20 cellular contexts compared by ENCODE assay signal in genomic region chr12:128009108-128009507, GRCh38.
DNase-seq lines count a peak whose midpoint lies in the region; ATAC-seq and TF ChIP-seq lines count a peak whose summit lies in the region.
"Had no signal": no experiment of that assay in that cellular context is flagged by ENCODE, and none has a peak within 500 bp of the region (broad histone marks: within the 10 kb centered on the region; RNA-seq: fewer than 3 reads in every experiment).

No MANE protein-coding gene starts in this region.

- no peak for TF ChIP-seq POLR2A in esophagus muscularis mucosa (IDR thresholded peaks at IDR 0.05; ENCODE audit: low read depth)

- H3K27ac Mint-ChIP-seq in GM23338 (no peak overlapping the region), neural progenitor cell (no peak overlapping the region)
- no peak overlapping the region for H3K27ac Mint-ChIP-seq in stimulated activated naive B cell treated with anti-CD40 and anti-IgM and Interleukin-4, amounts not matched to agents 10 μg/mL and 1 μg/mL and 100 μg/mL, for 72 hours

- H3K9me2 ChIP-seq in GM23338 (ENCODE audit: insufficient read depth), result no peaks in the 10 kb centered on the region

- H3K4me2 ChIP-seq in GM23338 (no peak overlapping the region), neural progenitor cell (no peak overlapping the region)
- H3K4me2 ChIP-seq: PC-9 had no signal

- ATAC-seq in GM23338, result no peak
- ATAC-seq in HG03135 (IDR thresholded peaks at IDR 0.05; ENCODE audit: unreplicated experiment), result no peak
- no peak for ATAC-seq in stimulated activated naive B cell treated with anti-CD40 and anti-IgM and Interleukin-4, amounts not matched to agents 10 μg/mL and 1 μg/mL and 100 μg/mL, for 72 hours (replicated peaks)
- ATAC-seq: Right ventricle myocardium inferior had no signal

- H4K20me1 ChIP-seq in GM23338 (replicated peaks; ENCODE audit: insufficient read depth), result no peaks in the 10 kb centered on the region
- H4K20me1 ChIP-seq in neural progenitor cell (ENCODE audit: low read depth), result no peaks in the 10 kb centered on the region

- H2AFZ ChIP-seq in GM23338 (no peak overlapping the region), neural progenitor cell (replicated peaks) (no peak overlapping the region)
- H2AFZ ChIP-seq: PC-9 had no signal

- no peak overlapping the region for H3K4me3 ChIP-seq in GM23338
- no peak overlapping the region for H3K4me3 ChIP-seq in SJSA1
- H3K4me3 ChIP-seq in esophagus muscularis mucosa, result no peak overlapping the region
- H3K4me3 ChIP-seq in neural progenitor cell, result no peak overlapping the region
- H3K4me3 ChIP-seq: PC-9, SJCRH30 had no signal

- no peak overlapping the region for H3K9ac ChIP-seq in neural progenitor cell

- H3K79me2 ChIP-seq in GM23338 (replicated peaks; ENCODE audit: insufficient read depth) (no peaks in the 10 kb centered on the region), neural progenitor cell (ENCODE audit: low read depth) (no peaks in the 10 kb centered on the region)

- no peaks in the 10 kb centered on the region for H3K36me3 ChIP-seq in GM23338 (ENCODE audit: insufficient read depth)
- no peaks in the 10 kb centered on the region for H3K36me3 ChIP-seq in SJSA1
- H3K36me3 ChIP-seq in esophagus muscularis mucosa, result no peaks in the 10 kb centered on the region
- no peaks in the 10 kb centered on the region for H3K36me3 ChIP-seq in neural progenitor cell
- H3K36me3 ChIP-seq: SJCRH30 had no signal

- TF ChIP-seq EP300 in esophagus muscularis mucosa (IDR thresholded peaks at IDR 0.05), result no peak

- H3K36me3 Mint-ChIP-seq in GM23338 (ENCODE audit: low read depth) (peaks cover 40% of the 10 kb centered on the region), neural progenitor cell (no peaks in the 10 kb centered on the region)
- H3K36me3 Mint-ChIP-seq in stimulated activated naive B cell treated with anti-CD40 and anti-IgM and Interleukin-4, amounts not matched to agents 10 μg/mL and 1 μg/mL and 100 μg/mL, for 72 hours, result no peaks in the 10 kb centered on the region

- no peaks in the 10 kb centered on the region for H3K9me3 ChIP-seq in SJSA1 (replicated peaks)
- no peaks in the 10 kb centered on the region for H3K9me3 ChIP-seq in esophagus muscularis mucosa
- no peaks in the 10 kb centered on the region for H3K9me3 ChIP-seq in neural progenitor cell (ENCODE audit: low read depth)
- H3K9me3 ChIP-seq: SJCRH30 had no signal

- H3K27ac ChIP-seq in GM23338 (ENCODE audit: low read depth) (no peak overlapping the region), SJSA1 (0 out of 2 replicates have a peak overlapping the region, but pooled peaks have one; percentile 5), esophagus muscularis mucosa (replicated peaks in 1 of 4) (no peak overlapping the region), neural progenitor cell (no peak overlapping the region)
- H3K27ac ChIP-seq: PC-9, SJCRH30 had no signal

- H3K4me3 Mint-ChIP-seq in GM23338, result no peak overlapping the region
- H3K4me3 Mint-ChIP-seq in neural progenitor cell, result no peak overlapping the region
- H3K4me3 Mint-ChIP-seq in stimulated activated naive B cell treated with anti-CD40 and anti-IgM and Interleukin-4, amounts not matched to agents 10 μg/mL and 1 μg/mL and 100 μg/mL, for 72 hours, result no peak overlapping the region

- H3K9me3 Mint-ChIP-seq in GM23338 (peaks cover 93% of the 10 kb centered on the region), neural progenitor cell (no peaks in the 10 kb centered on the region)
- peaks cover 6% of the 10 kb centered on the region in 2 donors for H3K9me3 Mint-ChIP-seq in stimulated activated naive B cell treated with anti-CD40 and anti-IgM and Interleukin-4, amounts not matched to agents 10 μg/mL and 1 μg/mL and 100 μg/mL, for 72 hours

- DNase-seq in GM23338 (ENCODE audit: low spot score) (peak; percentile 33), SJSA1 (ENCODE audit: low read depth in 1 of 2, low spot score in 2 of 2) (no peak), esophagus muscularis mucosa (ENCODE audit: extremely low spot score) (peak; percentile 89), neural progenitor cell (ENCODE audit: low spot score) (peak; percentile 37), DMS79 (lab: John Stamatoyannopoulos, UW) (no peak), GDM1 (lab: John Stamatoyannopoulos, UW) (no peak)
- no peak for DNase-seq in stimulated activated naive B cell treated with anti-CD40 and anti-IgM and Interleukin-4, amounts not matched to agents 10 μg/mL and 1 μg/mL and 100 μg/mL, for 72 hours
- DNase-seq: DMS153; GOT3; IMR-90; KG1; MM.1S; NCI-H2029; NCI-H446; NCI-H82; NK-92 treated with Interleukin-12 subunit alpha and Interleukin-12 subunit beta, amount 100 ng/mL, for 24 hours; PC-9; SJCRH30 had no signal

- H3F3A ChIP-seq in GM23338 (replicated peaks; ENCODE audit: low read depth) (no peaks in the 10 kb centered on the region), neural progenitor cell (ENCODE audit: low read depth) (no peaks in the 10 kb centered on the region)

- H3K4me1 Mint-ChIP-seq in GM23338, result no peaks in the 10 kb centered on the region
- H3K4me1 Mint-ChIP-seq in neural progenitor cell, result peaks cover 9% of the 10 kb centered on the region
- H3K4me1 Mint-ChIP-seq in stimulated activated naive B cell treated with anti-CD40 and anti-IgM and Interleukin-4, amounts not matched to agents 10 μg/mL and 1 μg/mL and 100 μg/mL, for 72 hours, result no peaks in the 10 kb centered on the region

- H3K27me3 Mint-ChIP-seq in GM23338 (ENCODE audit: insufficient read depth, low read depth, poor library complexity), result no peaks in the 10 kb centered on the region
- H3K27me3 Mint-ChIP-seq in neural progenitor cell (ENCODE audit: insufficient read depth, low read depth), result no peaks in the 10 kb centered on the region
- no peaks in the 10 kb centered on the region for H3K27me3 Mint-ChIP-seq in stimulated activated naive B cell treated with anti-CD40 and anti-IgM and Interleukin-4, amounts not matched to agents 10 μg/mL and 1 μg/mL and 100 μg/mL, for 72 hours

- H3K27me3 ChIP-seq in GM23338 (ENCODE audit: insufficient read depth), result no peaks in the 10 kb centered on the region
- no peaks in the 10 kb centered on the region for H3K27me3 ChIP-seq in SJSA1 (replicated peaks)
- H3K27me3 ChIP-seq in esophagus muscularis mucosa, result peaks cover 0 to 3% (median 0%) of the 10 kb centered on the region in 4 donors
- no peaks in the 10 kb centered on the region for H3K27me3 ChIP-seq in neural progenitor cell
- H3K27me3 ChIP-seq: SJCRH30 had no signal

- TF ChIP-seq CTCF in GM23338 (conservative IDR thresholded peaks at IDR 0.05; ENCODE audit: low read depth in 2 of 2) (no peak), esophagus muscularis mucosa (IDR thresholded peaks at IDR 0.05) (no peak), neural progenitor cell (IDR thresholded peaks at IDR 0.05) (no peak)

- intact Hi-C loops in esophagus muscularis mucosa (cut with DNase I), result no loop called here

- WGBS in esophagus muscularis mucosa, result 74% methylated on average over 7 of the region's 8 CpGs

- H3K4me1 ChIP-seq in GM23338 (ENCODE audit: insufficient read depth), result no peaks in the 10 kb centered on the region
- peaks cover 13% of the 10 kb centered on the region for H3K4me1 ChIP-seq in SJSA1 (replicated peaks)
- no peaks in the 10 kb centered on the region for H3K4me1 ChIP-seq in esophagus muscularis mucosa
- H3K4me1 ChIP-seq in neural progenitor cell, result no peaks in the 10 kb centered on the region
- H3K4me1 ChIP-seq: SJCRH30 had no signal

TF ChIP-seq in GM23338, 12 proteins besides CTCF, POLR2A, EP300 and RAD21:
- TF ChIP-seq EZH2 (IDR thresholded peaks at IDR 0.05; ENCODE audit: low read depth, unreplicated experiment), result no peak
- TF ChIP-seq CREB1 (CRISPR knock-in tag; IDR thresholded peaks at IDR 0.05; ENCODE audit: low read depth), result no peak
TF ChIP-seq in GM23338: peak in this region for 0.

Comparison
In these comparisons a context has a peak if more than half of its experiments do, and no peak if none do; other contexts are left out.
1. DNase-seq: peak in GM23338 (single experiment), esophagus muscularis mucosa (single experiment) and neural progenitor cell (single experiment); none in SJSA1 (0 of 2), DMS79 (single experiment), stimulated activated naive B cell treated with anti-CD40 and anti-IgM and Interleukin-4, amounts not matched to agents 10 μg/mL and 1 μg/mL and 100 μg/mL, for 72 hours (single experiment) and GDM1 (single experiment).